In the genomic region with DNA sequence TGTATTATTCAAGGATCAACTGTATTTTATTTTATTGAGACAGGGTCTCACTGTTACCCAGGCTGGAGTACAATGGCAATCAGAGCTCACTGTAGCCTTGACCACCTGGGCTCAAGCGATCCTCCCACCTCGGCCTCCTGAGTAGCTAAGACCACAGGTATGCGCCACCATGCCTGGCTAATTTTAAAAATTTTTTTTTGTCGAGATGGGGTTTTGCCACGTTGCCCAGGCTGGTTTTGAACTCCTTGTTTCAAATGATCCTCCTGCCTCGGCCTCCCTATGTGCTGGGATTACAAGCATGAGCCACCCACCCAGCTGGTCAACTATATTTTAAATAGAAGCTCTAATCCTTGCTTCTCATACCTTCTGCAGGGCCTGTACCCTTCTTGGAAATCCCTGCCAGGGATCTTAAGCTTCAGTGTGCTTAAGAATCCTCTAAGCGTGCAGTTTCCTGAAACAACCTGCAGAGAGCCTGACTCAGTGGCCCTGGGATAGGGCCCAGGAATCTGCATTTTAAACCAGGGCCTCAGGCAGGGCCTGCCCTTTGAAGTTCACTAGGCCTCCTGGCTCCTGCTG, we compare ENCODE assay signal across 10 cellular contexts. TPM values are rescaled to one million over a fixed set of nuclear protein-coding genes. Genes with fewer than 3 reads are reported as not detected.
DNase-seq lines count a peak whose midpoint lies in the region; ATAC-seq, FAIRE-seq and TF ChIP-seq lines count a peak whose summit lies in the region.
"Had no signal": no experiment of that assay in that cellular context is flagged by ENCODE, and none has a peak within 500 bp of the region (broad histone marks: within the 10 kb centered on the region; RNA-seq: fewer than 3 reads in every experiment).

No MANE protein-coding gene starts in this region.

- FAIRE-seq in HepG2 (lab: Jason Lieb, UNC), result no peak

- in situ Hi-C loops in HepG2 (cut with HindIII; ENCODE audit: extremely low pct_ligation_motif_present, low pct_unique_long_range_greater_than_20kb), result no loop called here

- TF ChIP-seq EP300 in HepG2 (IDR thresholded peaks at IDR 0.05; ENCODE audit: low read depth in 2 of 2, low read length in 2 of 2) (no peak), HepG2 (CRISPR knock-in tag; IDR thresholded peaks at IDR 0.05; ENCODE audit: borderline replicate concordance) (no peak)

- H3K79me2 ChIP-seq in HepG2 (ENCODE audit: insufficient read depth, low read length), result no peaks in the 10 kb centered on the region

- H3K27me3 ChIP-seq in liver (ENCODE audit: control insufficient read depth in 4 of 4, insufficient read depth in 4 of 4, low read length in 3 of 4) (no peaks in the 10 kb centered on the region), HepG2 (ENCODE audit: control insufficient read depth in 1 of 2, insufficient read depth in 2 of 2, low read length in 2 of 2) (no peaks in the 10 kb centered on the region), muscle layer of colon (ENCODE audit: control insufficient read depth in 1 of 2, insufficient read depth in 2 of 2, low read length in 2 of 2) (no peaks in the 10 kb centered on the region)
- H3K27me3 ChIP-seq: body of pancreas had no signal

- POLR2A ChIA-PET in HepG2 (lab: Yijun Ruan, JAX), result interaction anchor here (1.0 kb wide), 1 partner anchor 9 kb away, joined by 4 read pairs; no protein-coding TSS in a partner anchor

- H3K9me3 ChIP-seq in liver (ENCODE audit: control insufficient read depth in 4 of 4, low read length in 3 of 4) (no peaks in the 10 kb centered on the region), HepG2 (ENCODE audit: low read length) (no peaks in the 10 kb centered on the region), muscle layer of colon (ENCODE audit: low read length) (no peaks in the 10 kb centered on the region)
- H3K9me3 ChIP-seq: body of pancreas, Caco-2 had no signal

- BruUV-seq in HepG2 (replicated peaks; lab: Mats Ljungman, UMichigan), result no TSS peak

- H3K4me3 ChIP-seq in liver (ENCODE audit: low read depth in 1 of 3, low read length in 3 of 3) (no peak overlapping the region), HepG2 (replicated peaks in 1 of 3; ENCODE audit: insufficient read depth in 1 of 3, low read depth in 2 of 3, low read length in 3 of 3) (no peak overlapping the region), muscle layer of colon (ENCODE audit: low read depth in 1 of 2, low read length in 2 of 2) (peak overlapping the region in 1 of 2 donors; percentile 77)
- H3K4me3 ChIP-seq: body of pancreas had no signal

- TF ChIP-seq POLR2A in HepG2 (IDR thresholded peaks at IDR 0.05; ENCODE audit: insufficient read depth in 1 of 2, low read depth in 2 of 2, low read length in 2 of 2), result no peak

- 85% methylated on average over 7 of the region's 7 CpGs for WGBS in liver
- 93% methylated on average over 7 of the region's 7 CpGs for WGBS in HepG2 (ENCODE audit: low lambda C conversion rate)
- 66 to 84% (median 67%) methylated on average over 7 of the region's 7 CpGs for WGBS in adipose tissue, 3 donors

- H3K36me3 ChIP-seq in liver (ENCODE audit: control insufficient read depth in 4 of 4, insufficient read depth in 3 of 4, low read depth in 1 of 4, low read length in 3 of 4) (peaks cover 0 to 4% (median 2%) of the 10 kb centered on the region in 4 donors), HepG2 (replicated peaks in 1 of 2; ENCODE audit: control insufficient read depth in 1 of 2, insufficient read depth in 2 of 2, low read length in 2 of 2) (no peaks in the 10 kb centered on the region), muscle layer of colon (ENCODE audit: insufficient read depth, low read length) (peaks cover 8% of the 10 kb centered on the region)

- H4K20me1 ChIP-seq in HepG2 (ENCODE audit: insufficient read depth, low read length), result 0 out of 2 replicates have a peak, but pooled peaks cover 5% of the 10 kb centered on the region

- H3K27ac ChIP-seq in liver (ENCODE audit: low read depth in 1 of 2, low read length in 2 of 2), result peak overlapping the region; percentile 75 to 97
- H3K27ac ChIP-seq in HepG2 (ENCODE audit: extremely low read length, insufficient read depth, low read length), result no peak overlapping the region
- H3K27ac ChIP-seq in adipose tissue (ENCODE audit: low read depth, low read length), result peak overlapping the region; percentile 72
- peak overlapping the region; percentile 27 for H3K27ac ChIP-seq in muscle layer of colon (ENCODE audit: low read depth, low read length)

- intact Hi-C loops in HepG2 (cut with micrococcal nuclease; ENCODE audit: unreplicated experiment), result loop anchor here (5.0 kb wide), 1 partner anchor 48 kb away; no protein-coding TSS in a partner anchor

- H2AFZ ChIP-seq in HepG2 (ENCODE audit: low read length), result no peak overlapping the region

- H3K9ac ChIP-seq in liver (ENCODE audit: low read depth in 1 of 2, low read length in 2 of 2) (peak overlapping the region in 1 of 2 donors; percentile 38), HepG2 (ENCODE audit: insufficient read depth, low read depth, low read length) (no peak overlapping the region), muscle layer of colon (ENCODE audit: low read length) (peak overlapping the region; percentile 11)

- TF ChIP-seq CTCF in liver (IDR thresholded peaks at IDR 0.05; ENCODE audit: low read depth, low read length, missing input control) (no peak), HepG2 (CRISPR knock-in tag; IDR thresholded peaks at IDR 0.05) (no peak)

- ATAC-seq in HepG2 (no peak), GM19023 (IDR thresholded peaks at IDR 0.05; ENCODE audit: unreplicated experiment) (no peak)

- H3K4me1 ChIP-seq in liver (ENCODE audit: control insufficient read depth in 4 of 4, insufficient read depth in 4 of 4, low read length in 3 of 4), result peaks cover 14 to 65% (median 55%) of the 10 kb centered on the region in 4 donors
- H3K4me1 ChIP-seq in HepG2 (ENCODE audit: insufficient read depth, low read length), result peaks cover 47% of the 10 kb centered on the region
- H3K4me1 ChIP-seq in muscle layer of colon (ENCODE audit: insufficient read depth, low read length), result peaks cover 54% of the 10 kb centered on the region
- H3K4me1 ChIP-seq: Caco-2 had no signal

- TF ChIP-seq RAD21 in liver (IDR thresholded peaks at IDR 0.05) (no peak), HepG2 (CRISPR knock-in tag; IDR thresholded peaks at IDR 0.05) (no peak)

- DNase-seq in HepG2 (ENCODE audit: low spot score) (no peak), NCI-H69 (lab: John Stamatoyannopoulos, UW) (no peak), NCI-H187 (lab: John Stamatoyannopoulos, UW) (no peak), NCI-H345 treated with DMSO at 0.1 percent for 48 hours (lab: John Stamatoyannopoulos, UW; ENCODE audit: unreplicated experiment) (no peak)
- DNase-seq: Caco-2 had no signal

- CTCF ChIA-PET in HepG2 (lab: Yijun Ruan, JAX; ENCODE audit: low intra/inter-chr PET ratio, low total read pairs), result no interaction called here

- H3K4me2 ChIP-seq in HepG2 (ENCODE audit: low read depth, low read length), result no peak overlapping the region

RNA-seq across cellular contexts. Expression of gene AKNA, which starts 2.9 kb away (rescaled TPM):
- total RNA-seq in liver (10 to 100 TPM in 1 of 2 donors, 1 to 10 TPM in 1; 7.2 to 31.7 TPM), HepG2 (2016; rRNA removed; fragmentation: Illumina TruSeq; extraction: Trizol) (2.5 and 3.1 TPM in 2 replicates)
- polyA plus RNA-seq in liver (1 to 10 TPM; 4.2 to 6.6 TPM), HepG2 (2011; rRNA removed) (3.0 and 4.8 TPM in 2 replicates), adipose tissue (10 to 100 TPM; 10.3 to 25.5 (median 22.3) TPM)
- 0.44 and 0.81 TPM in 2 replicates for total RNA-seq in HepG2 (2016; cell fraction: cytosol; rRNA removed; fragmentation: Illumina TruSeq; extraction: Trizol; ENCODE audit: low read depth)
- 2.1 and 3.1 TPM in 2 replicates for total RNA-seq in HepG2 (2016; cell fraction: insoluble cytoplasmic fraction; rRNA removed; fragmentation: Illumina TruSeq; extraction: Trizol)
- 1.4 and 1.9 TPM in 2 replicates for total RNA-seq in HepG2 (2016; cell fraction: membrane; rRNA removed; fragmentation: Illumina TruSeq; extraction: Trizol)
- 2.4 and 2.8 TPM in 2 replicates for total RNA-seq in HepG2 (2016; cell fraction: nucleus; rRNA removed; fragmentation: Illumina TruSeq; extraction: Trizol)
- polyA plus RNA-seq in HepG2 (2011; cell fraction: cytosol; rRNA removed), result 2.1 and 2.5 TPM in 2 replicates
- 15.0 and 15.5 TPM in 2 replicates for polyA plus RNA-seq in HepG2 (2011; cell fraction: nucleus; rRNA removed)
- polyA plus RNA-seq in HepG2 (2012), result 4.7 and 7.6 TPM in 2 replicates
- 0.41 and 0.43 TPM in 2 replicates for polyA plus RNA-seq in HepG2 (2016; cell fraction: cytosol; fragmentation: Illumina TruSeq; extraction: Trizol; ENCODE audit: low read depth)
- 2.0 and 3.7 TPM in 2 replicates for polyA plus RNA-seq in HepG2 (2016; cell fraction: insoluble cytoplasmic fraction; fragmentation: Illumina TruSeq; extraction: Trizol; ENCODE audit: low read depth)
- polyA plus RNA-seq in HepG2 (2016; cell fraction: membrane; fragmentation: Illumina TruSeq; extraction: Trizol; ENCODE audit: low read depth), result 1.1 and 1.4 TPM in 2 replicates
- 6.0 and 6.2 TPM in 2 replicates for polyA plus RNA-seq in HepG2 (2016; cell fraction: nucleus; fragmentation: Illumina TruSeq; extraction: Trizol; ENCODE audit: insufficient read depth, low read depth)
- 7.8 and 7.9 TPM in 2 replicates for polyA minus RNA-seq in HepG2 (2011; rRNA and poly(A)+ RNA removed; ENCODE audit: low replicate concordance)
- 3.5 and 3.7 TPM in 2 replicates for polyA minus RNA-seq in HepG2 (2011; cell fraction: cytosol; rRNA and poly(A)+ RNA removed)
- 12.0 and 15.4 TPM in 2 replicates for polyA minus RNA-seq in HepG2 (2011; cell fraction: nucleus; rRNA and poly(A)+ RNA removed)

RNA-seq across cellular contexts. Expression of gene ORM2, which starts 55.3 kb away (rescaled TPM):
- 1,000 to 10,000 TPM in 1 of 2 donors, 100 to 1,000 TPM in 1; 276 to 4,866 TPM for total RNA-seq in liver
- 1,000 to 10,000 TPM; 5,754 to 7,373 TPM for polyA plus RNA-seq in liver
- 283 and 565 TPM in 2 replicates for total RNA-seq in HepG2 (2016; rRNA removed; fragmentation: Illumina TruSeq; extraction: Trizol)
- 120 and 126 TPM in 2 replicates for total RNA-seq in HepG2 (2016; cell fraction: cytosol; rRNA removed; fragmentation: Illumina TruSeq; extraction: Trizol; ENCODE audit: low read depth)
- total RNA-seq in HepG2 (2016; cell fraction: insoluble cytoplasmic fraction; rRNA removed; fragmentation: Illumina TruSeq; extraction: Trizol), result 282 and 590 TPM in 2 replicates
- total RNA-seq in HepG2 (2016; cell fraction: membrane; rRNA removed; fragmentation: Illumina TruSeq; extraction: Trizol), result 75.1 and 75.6 TPM in 2 replicates
- 420 and 454 TPM in 2 replicates for total RNA-seq in HepG2 (2016; cell fraction: nucleus; rRNA removed; fragmentation: Illumina TruSeq; extraction: Trizol)
- polyA plus RNA-seq in HepG2 (2011; rRNA removed), result 824 and 855 TPM in 2 replicates
- polyA plus RNA-seq in HepG2 (2011; cell fraction: cytosol; rRNA removed), result 632 and 711 TPM in 2 replicates
- polyA plus RNA-seq in HepG2 (2011; cell fraction: nucleus; rRNA removed), result 207 and 253 TPM in 2 replicates
- polyA plus RNA-seq in HepG2 (2012), result 237 and 362 TPM in 2 replicates
- 125 and 138 TPM in 2 replicates for polyA plus RNA-seq in HepG2 (2016; cell fraction: cytosol; fragmentation: Illumina TruSeq; extraction: Trizol; ENCODE audit: low read depth)
- 293 and 314 TPM in 2 replicates for polyA plus RNA-seq in HepG2 (2016; cell fraction: insoluble cytoplasmic fraction; fragmentation: Illumina TruSeq; extraction: Trizol; ENCODE audit: low read depth)
- polyA plus RNA-seq in HepG2 (2016; cell fraction: membrane; fragmentation: Illumina TruSeq; extraction: Trizol; ENCODE audit: low read depth), result 75.7 and 76.3 TPM in 2 replicates
- polyA plus RNA-seq in HepG2 (2016; cell fraction: nucleus; fragmentation: Illumina TruSeq; extraction: Trizol; ENCODE audit: insufficient read depth, low read depth), result 731 and 821 TPM in 2 replicates
- polyA minus RNA-seq in HepG2 (2011; rRNA and poly(A)+ RNA removed; ENCODE audit: low replicate concordance), result 257 TPM in 1 of 2 replicates, not detected in the other
- polyA minus RNA-seq in HepG2 (2011; cell fraction: cytosol; rRNA and poly(A)+ RNA removed), result 147 and 150 TPM in 2 replicates
- polyA minus RNA-seq in HepG2 (2011; cell fraction: nucleus; rRNA and poly(A)+ RNA removed), result 41.2 and 60.7 TPM in 2 replicates
- polyA plus RNA-seq in adipose tissue, result 1 to 10 TPM; 1.1 to 6.3 (median 3.8) TPM
- total RNA-seq: body of pancreas had no signal

Comparison
In these comparisons a context has a peak if more than half of its experiments do, and no peak if none do; other contexts are left out.
1. RNA of gene ORM2, which starts 55.3 kb away (polyA plus RNA-seq): 5,754 to 7,373 TPM in liver and 75.7 to 855 TPM in HepG2; 1.1 to 6.3 TPM in adipose tissue; every median in the first group is over 10 times any median in the second.